In genomic region chr18:46407471-46408166, GRCh38 we compare ENCODE assay signal across 11 cellular contexts.
A peak's percentile ranks its signal among the peaks of the same experiment; 100 is the strongest.
DNase-seq lines count a peak whose midpoint lies in the region; FAIRE-seq and TF ChIP-seq lines count a peak whose summit lies in the region.
"Had no signal": no experiment of that assay in that cellular context is flagged by ENCODE, and none has a peak within 500 bp of the region (broad histone marks: within the 10 kb centered on the region; RNA-seq: fewer than 3 reads in every experiment).

No MANE protein-coding gene starts in this region.

- no peak for TF ChIP-seq EP300 in tibial nerve (IDR thresholded peaks at IDR 0.05)

- TF ChIP-seq POLR2A in tibial nerve (IDR thresholded peaks at IDR 0.05): no peak

- no peak for TF ChIP-seq CTCF in AG04449 (IDR thresholded peaks at IDR 0.05; ENCODE audit: insufficient read depth, low read length, missing control alignments)
- no peak for TF ChIP-seq CTCF in coronary artery (IDR thresholded peaks at IDR 0.05)
- TF ChIP-seq CTCF in kidney (IDR thresholded peaks at IDR 0.05; ENCODE audit: borderline replicate concordance, extremely low read depth, insufficient read depth): no peak
- no peak for TF ChIP-seq CTCF in tibial nerve (IDR thresholded peaks at IDR 0.05)
- TF ChIP-seq CTCF in glutamatergic neuron (IDR thresholded peaks at IDR 0.05; ENCODE audit: partially characterized antibody, unreplicated experiment): no peak

- H3K27me3 ChIP-seq in tibial nerve: no peaks in the 10 kb centered on the region
- H3K27me3 ChIP-seq: pancreas had no signal

- H3K9me3 ChIP-seq in kidney (ENCODE audit: control insufficient read depth in 1 of 2, low read length in 2 of 2) (no peaks in the 10 kb centered on the region), tibial nerve (no peaks in the 10 kb centered on the region)
- H3K9me3 ChIP-seq: pancreas had no signal

- CTCF ChIA-PET in AG04449 (lab: Yijun Ruan, JAX): no interaction called here

- intact Hi-C loops in kidney (cut with DNase I): no loop called here

- H3K4me1 ChIP-seq in kidney (ENCODE audit: control insufficient read depth in 1 of 2, insufficient read depth in 1 of 2, low read depth in 1 of 2, low read length in 2 of 2) (peaks cover 0 to 5% of the 10 kb centered on the region in 2 donors), tibial nerve (peaks cover 0 to 11% (median 0%) of the 10 kb centered on the region in 4 donors)
- H3K4me1 ChIP-seq: pancreas had no signal

- no peak for FAIRE-seq in kidney (lab: Jason Lieb, UNC)
- FAIRE-seq: pancreas had no signal

- peaks cover 11% of the 10 kb centered on the region for H3K27me3 Mint-ChIP-seq in glutamatergic neuron (ENCODE audit: unreplicated experiment)

- peaks cover 5% of the 10 kb centered on the region for H3K36me3 Mint-ChIP-seq in glutamatergic neuron (ENCODE audit: unreplicated experiment)

- DNase-seq in AG04449 (ENCODE audit: low read depth, low spot score): peak; percentile 19
- peak; percentile 27 for DNase-seq in RPMI7951 (ENCODE audit: low read depth)
- no peak for DNase-seq in coronary artery (ENCODE audit: low spot score)
- peak; percentile 7 for DNase-seq in kidney
- DNase-seq in NCI-H2171 (lab: John Stamatoyannopoulos, UW): no peak
- no peak for DNase-seq in tibial nerve (ENCODE audit: low spot score in 2 of 2)
- DNase-seq in glutamatergic neuron: no peak
- DNase-seq in activated CD4-positive, alpha-beta T cell treated with anti-CD3 and anti-CD28 coated beads, Interleukin-2, amount 50 U/mL, for 1 hour: no peak
- DNase-seq: NCI-H1436 treated with DMSO at 0.1 percent for 48 hours, NCI-H524 treated with DMSO at 0.1 percent for 48 hours had no signal

- no peak overlapping the region for H3K27ac Mint-ChIP-seq in glutamatergic neuron (ENCODE audit: unreplicated experiment)

- peak overlapping the region; percentile 40 to 57 for H3K27ac ChIP-seq in coronary artery
- H3K27ac ChIP-seq in kidney (ENCODE audit: low read depth in 2 of 2, low read length in 2 of 2): peak overlapping the region in 1 of 2 donors; percentile 32
- no peak overlapping the region for H3K27ac ChIP-seq in tibial nerve
- H3K27ac ChIP-seq: pancreas had no signal

- H3K36me3 ChIP-seq in kidney (ENCODE audit: control insufficient read depth in 1 of 2, insufficient read depth in 2 of 2, low read length in 2 of 2) (no peaks in the 10 kb centered on the region), tibial nerve (no peaks in the 10 kb centered on the region)
- H3K36me3 ChIP-seq: pancreas had no signal

- H3K4me1 Mint-ChIP-seq in glutamatergic neuron (ENCODE audit: low read depth, unreplicated experiment): peaks cover 63% of the 10 kb centered on the region

- WGBS in tibial nerve, 2 donors: 62 to 66% methylated on average over 7 of the region's 7 CpGs

- H3K9me3 Mint-ChIP-seq in glutamatergic neuron (ENCODE audit: unreplicated experiment): peaks cover 8% of the 10 kb centered on the region

- H3K4me3 Mint-ChIP-seq in glutamatergic neuron (ENCODE audit: unreplicated experiment): no peak overlapping the region

- POLR2A ChIA-PET in AG04449 (lab: Yijun Ruan, JAX): no interaction called here

- H3K4me3 ChIP-seq in AG04449 (ENCODE audit: low read depth, low read length) (no peak overlapping the region), coronary artery (no peak overlapping the region), kidney (ENCODE audit: low read length in 2 of 2) (no peak overlapping the region), tibial nerve (no peak overlapping the region)
- H3K4me3 ChIP-seq: pancreas had no signal

- H3K9ac ChIP-seq in kidney (ENCODE audit: low read length in 2 of 2): no peak overlapping the region

Comparison
In these comparisons a context has a peak if more than half of its experiments do, and no peak if none do; other contexts are left out.
1. DNase-seq: peak in AG04449 (single experiment), RPMI7951 (single experiment) and kidney (single experiment); none in coronary artery (single experiment), NCI-H2171 (single experiment), tibial nerve (0 of 2), glutamatergic neuron (single experiment) and activated CD4-positive, alpha-beta T cell treated with anti-CD3 and anti-CD28 coated beads, Interleukin-2, amount 50 U/mL, for 1 hour (single experiment).
2. H3K27ac ChIP-seq: peak in coronary artery (2 of 2); none in tibial nerve (0 of 4).